Comparison of ENCODE assay signal across 27 cellular contexts in the genomic region with DNA sequence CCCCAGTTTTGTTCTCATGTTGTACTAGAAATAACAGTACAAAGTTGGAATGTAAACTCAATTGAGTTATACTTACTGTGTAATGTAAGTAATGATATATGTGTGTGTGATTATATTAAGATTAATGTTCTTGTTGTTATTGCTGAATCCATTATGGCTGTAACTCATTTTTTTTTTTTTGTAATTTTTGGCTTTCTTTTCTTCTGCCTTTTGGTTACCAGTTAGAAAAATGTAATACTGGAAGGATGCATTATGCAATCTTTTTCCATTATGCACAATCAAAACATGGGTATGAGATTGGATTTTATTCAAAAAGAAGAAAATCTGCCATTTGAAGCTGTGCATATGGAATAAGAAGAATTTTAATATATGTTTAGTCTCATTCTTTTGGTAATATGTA. TPM values are rescaled to one million over a fixed set of nuclear protein-coding genes. Genes with fewer than 3 reads are reported as not detected.
"Had no signal": no experiment of that assay in that cellular context is flagged by ENCODE, and none has a peak within 500 bp of the region (broad histone marks: within the 10 kb centered on the region; RNA-seq: fewer than 3 reads in every experiment).

No MANE protein-coding gene starts in this region.

- FAIRE-seq: astrocyte had no signal

- H3K27me3 ChIP-seq: adrenal gland, gastroesophageal sphincter, hepatocyte, sigmoid colon, uterus had no signal

- H3K36me3 ChIP-seq: adrenal gland, gastroesophageal sphincter, sigmoid colon, uterus had no signal

- ATAC-seq: activated CD4-positive, alpha-beta T cell treated with anti-CD3 and anti-CD28 coated beads for 36 hours; activated CD8-positive, alpha-beta memory T cell treated with anti-CD3 and anti-CD28 coated beads, Interleukin-2, amount 10 ng/mL, durations not matched to agents 7 days and 5 days; activated CD8-positive, alpha-beta T cell treated with anti-CD3 and anti-CD28 coated beads, Interleukin-2, amount 10 ng/mL, durations not matched to agents 7 days and 5 days; activated T-cell treated with anti-CD3 and anti-CD28 coated beads, Interleukin-2, amount 50 U/mL, for 72 hours; esophagus mucosa; gastroesophageal sphincter; left ventricle myocardium superior; naive thymus-derived CD4-positive, alpha-beta T cell; psoas muscle had no signal

- H3K4me1 ChIP-seq: adrenal gland, gastroesophageal sphincter, parathyroid adenoma, psoas muscle, sigmoid colon, uterus had no signal

- H3K9me3 ChIP-seq: adrenal gland, gastroesophageal sphincter, psoas muscle, sigmoid colon, uterus had no signal

- DNase-seq: activated CD4-positive, alpha-beta T cell treated with anti-CD3 and anti-CD28 coated beads for 36 hours; activated CD4-positive, CD25-positive, alpha-beta regulatory T cell; activated CD8-positive, alpha-beta memory T cell treated with anti-CD3 and anti-CD28 coated beads, Interleukin-2, amount 10 ng/mL, durations not matched to agents 7 days and 5 days; activated CD8-positive, alpha-beta T cell treated with anti-CD3 and anti-CD28 coated beads, Interleukin-2, amount 10 ng/mL, durations not matched to agents 7 days and 5 days; activated effector memory CD4-positive, alpha-beta T cell treated with Interleukin-2 at 50 U/mL for 16 hours; activated naive CD4-positive, alpha-beta T cell treated with Interleukin-2 at 50 U/mL for 16 hours; activated T-cell treated with anti-CD3 and anti-CD28 coated beads, Interleukin-2, amount 50 U/mL, for 72 hours; adrenal gland; caudate nucleus; endodermal cell; islet precursor cell; left ventricle myocardium superior; naive thymus-derived CD4-positive, alpha-beta T cell; psoas muscle; sigmoid colon; stimulated activated CD4-positive, alpha-beta T cell treated with anti-CD3 and anti-CD28 coated beads, Interleukin-2, amount 100 ng/mL, for 24 hours; substantia nigra; T-helper 1 cell; uterus had no signal

- H3K9ac ChIP-seq: parathyroid adenoma had no signal

- H2AFZ ChIP-seq: hepatocyte, parathyroid adenoma had no signal

- H3K4me2 ChIP-seq: hepatocyte, smooth muscle cell had no signal

- H3K4me3 ChIP-seq: adrenal gland, gastroesophageal sphincter, hepatocyte, psoas muscle, sigmoid colon, smooth muscle cell, uterus had no signal

- H3K27ac ChIP-seq: adrenal gland, gastroesophageal sphincter, hepatocyte, parathyroid adenoma, psoas muscle, sigmoid colon, uterus had no signal

RNA-seq across cellular contexts. Expression of a gene that starts 34.0 kb away (rescaled TPM):
- total RNA-seq: activated CD4-positive, alpha-beta T cell treated with anti-CD3 and anti-CD28 coated beads for 36 hours; lung microvascular endothelial cell had no signal
- polyA plus RNA-seq: neural cell had no signal
